16 cellular contexts compared by ENCODE assay signal in genomic region chr16:4011225-4011939, GRCh38.
A peak's percentile ranks its signal among the peaks of the same experiment; 100 is the strongest.
DNase-seq lines count a peak whose midpoint lies in the region; ATAC-seq and TF ChIP-seq lines count a peak whose summit lies in the region.
"Had no signal": no experiment of that assay in that cellular context is flagged by ENCODE, and none has a peak within 500 bp of the region (broad histone marks: within the 10 kb centered on the region; RNA-seq: fewer than 3 reads in every experiment).

No MANE protein-coding gene starts in this region.

- H4K20me1 ChIP-seq in GM23338 (replicated peaks; ENCODE audit: insufficient read depth) (no peaks in the 10 kb centered on the region), osteoblast (ENCODE audit: insufficient read depth, low read length) (no peaks in the 10 kb centered on the region), OCI-LY7 (ENCODE audit: insufficient read depth, low read length) (no peaks in the 10 kb centered on the region)

- H3K4me3 Mint-ChIP-seq in GM23338: no peak overlapping the region
- H3K4me3 Mint-ChIP-seq: activated CD8-positive, alpha-beta T cell treated with anti-CD3 and anti-CD28 coated beads, Interleukin-2, amount 10 ng/mL, durations not matched to agents 7 days and 5 days; activated naive CD8-positive, alpha-beta T cell treated with anti-CD3 and anti-CD28 coated beads, Interleukin-2, amount 10 ng/mL, durations not matched to agents 7 days and 5 days; T-helper 1 cell treated with Interleukin-12 subunit alpha and Interleukin-12 subunit beta and Interleukin-4 antibody, amounts not matched to agents 30 μg/mL and 1 μg/mL, for 36 hours had no signal

- H3K4me1 ChIP-seq in GM23338 (ENCODE audit: insufficient read depth) (peaks cover 59% of the 10 kb centered on the region), Panc1 (ENCODE audit: control insufficient read depth, insufficient read depth, low read length) (peaks cover 42% of the 10 kb centered on the region), osteoblast (ENCODE audit: insufficient read depth, low read length) (peaks cover 20% of the 10 kb centered on the region), OCI-LY7 (ENCODE audit: insufficient read depth, low read length, poor library complexity, severe bottlenecking) (no peaks in the 10 kb centered on the region), BE2C (no peaks in the 10 kb centered on the region)
- H3K4me1 ChIP-seq: parathyroid adenoma had no signal

- ATAC-seq in GM23338: peak; percentile 66
- ATAC-seq in Panc1: peak; percentile 53
- ATAC-seq: activated CD8-positive, alpha-beta T cell treated with anti-CD3 and anti-CD28 coated beads, Interleukin-2, amount 10 ng/mL, durations not matched to agents 7 days and 5 days had no signal

- H3K27ac ChIP-seq in GM23338 (ENCODE audit: low read depth) (peak overlapping the region; percentile 75; the same call in 1 of the 2 replicates), Panc1 (ENCODE audit: low read length) (peak overlapping the region; percentile 67), osteoblast (ENCODE audit: low read depth, low read length) (no peak overlapping the region), OCI-LY7 (ENCODE audit: low read depth, low read length, poor library complexity, severe bottlenecking) (no peak overlapping the region)
- H3K27ac ChIP-seq: epithelial cell of prostate, parathyroid adenoma had no signal

- in situ Hi-C loops in Panc1 (cut with HindIII; ENCODE audit: low pct_unique_long_range_greater_than_20kb, low sequenced_read_pairs): no loop called here

- H3K27ac Mint-ChIP-seq in GM23338: no peak overlapping the region
- H3K27ac Mint-ChIP-seq: activated CD8-positive, alpha-beta T cell treated with anti-CD3 and anti-CD28 coated beads, Interleukin-2, amount 10 ng/mL, durations not matched to agents 7 days and 5 days; activated naive CD8-positive, alpha-beta T cell treated with anti-CD3 and anti-CD28 coated beads, Interleukin-2, amount 10 ng/mL, durations not matched to agents 7 days and 5 days; CD4-positive, alpha-beta memory T cell; T-helper 1 cell treated with Interleukin-12 subunit alpha and Interleukin-12 subunit beta and Interleukin-4 antibody, amounts not matched to agents 30 μg/mL and 1 μg/mL, for 36 hours had no signal

- no peak overlapping the region for H3K4me3 ChIP-seq in GM23338
- no peak overlapping the region for H3K4me3 ChIP-seq in Panc1 (ENCODE audit: low read depth in 2 of 2, low read length in 2 of 2)
- H3K4me3 ChIP-seq in fibroblast of villous mesenchyme (ENCODE audit: low read depth, low read length): no peak overlapping the region
- H3K4me3 ChIP-seq in osteoblast (ENCODE audit: insufficient read depth, low read length): no peak overlapping the region
- no peak overlapping the region for H3K4me3 ChIP-seq in OCI-LY7 (ENCODE audit: low read depth, low read length, poor library complexity, severe bottlenecking)
- no peak overlapping the region for H3K4me3 ChIP-seq in BE2C (ENCODE audit: low read depth, low read length)

- no peaks in the 10 kb centered on the region for H3K36me3 ChIP-seq in GM23338 (ENCODE audit: insufficient read depth)
- H3K36me3 ChIP-seq in Panc1 (ENCODE audit: control insufficient read depth, insufficient read depth, low read length): no peaks in the 10 kb centered on the region
- H3K36me3 ChIP-seq in osteoblast (ENCODE audit: insufficient read depth, low read length): no peaks in the 10 kb centered on the region
- no peaks in the 10 kb centered on the region for H3K36me3 ChIP-seq in OCI-LY7 (ENCODE audit: insufficient read depth, low read length)
- no peaks in the 10 kb centered on the region for H3K36me3 ChIP-seq in BE2C

- H3K9me2 ChIP-seq in GM23338 (ENCODE audit: insufficient read depth) (no peaks in the 10 kb centered on the region), OCI-LY7 (ENCODE audit: insufficient read depth, low read length) (no peaks in the 10 kb centered on the region)

- peaks cover 8% of the 10 kb centered on the region for H3K27me3 Mint-ChIP-seq in GM23338 (ENCODE audit: insufficient read depth, low read depth, poor library complexity)
- H3K27me3 Mint-ChIP-seq: activated naive CD8-positive, alpha-beta T cell treated with anti-CD3 and anti-CD28 coated beads, Interleukin-2, amount 10 ng/mL, durations not matched to agents 7 days and 5 days; CD4-positive, alpha-beta memory T cell had no signal

- no peaks in the 10 kb centered on the region for H3K9me3 Mint-ChIP-seq in GM23338
- H3K9me3 Mint-ChIP-seq: activated naive CD8-positive, alpha-beta T cell treated with anti-CD3 and anti-CD28 coated beads, Interleukin-2, amount 10 ng/mL, durations not matched to agents 7 days and 5 days; CD4-positive, alpha-beta memory T cell; T-helper 1 cell treated with Interleukin-12 subunit alpha and Interleukin-12 subunit beta and Interleukin-4 antibody, amounts not matched to agents 30 μg/mL and 1 μg/mL, for 36 hours had no signal

- POLR2A ChIA-PET in Panc1 (lab: Charles Lee): no interaction called here
- POLR2A ChIA-PET in OCI-LY7 (lab: Charles Lee): no interaction called here

- H3K9me3 ChIP-seq in Panc1 (ENCODE audit: control insufficient read depth, insufficient read depth, low read depth, low read length): no peaks in the 10 kb centered on the region
- no peaks in the 10 kb centered on the region for H3K9me3 ChIP-seq in osteoblast (ENCODE audit: low read depth, low read length)
- no peaks in the 10 kb centered on the region for H3K9me3 ChIP-seq in OCI-LY7 (ENCODE audit: low read length)
- H3K9me3 ChIP-seq in BE2C: no peaks in the 10 kb centered on the region

- TF ChIP-seq CTCF in GM23338 (conservative IDR thresholded peaks at IDR 0.05; ENCODE audit: low read depth in 2 of 2) (no peak), Panc1 (IDR thresholded peaks at IDR 0.05) (no peak), fibroblast of villous mesenchyme (IDR thresholded peaks at IDR 0.05; ENCODE audit: insufficient read depth, low read depth, low read length) (no peak), osteoblast (IDR thresholded peaks at IDR 0.05; ENCODE audit: extremely low read depth, low read depth, low read length) (no peak), OCI-LY7 (conservative IDR thresholded peaks at IDR 0.05; ENCODE audit: low read length) (no peak), BE2C (IDR thresholded peaks at IDR 0.05; ENCODE audit: low read depth, low read length) (no peak)

- peaks cover 49% of the 10 kb centered on the region for H3K4me1 Mint-ChIP-seq in GM23338
- H3K4me1 Mint-ChIP-seq: activated naive CD8-positive, alpha-beta T cell treated with anti-CD3 and anti-CD28 coated beads, Interleukin-2, amount 10 ng/mL, durations not matched to agents 7 days and 5 days had no signal

- intact Hi-C loops in Panc1 (cut with micrococcal nuclease; ENCODE audit: unreplicated experiment): loop anchor here (10.0 kb wide), 1 partner anchor 83 kb away; no protein-coding TSS in a partner anchor
- intact Hi-C loops in OCI-LY7 (cut with micrococcal nuclease; ENCODE audit: unreplicated experiment): no loop called here

- H3K27me3 ChIP-seq in GM23338 (ENCODE audit: insufficient read depth) (no peaks in the 10 kb centered on the region), Panc1 (ENCODE audit: control insufficient read depth, insufficient read depth, low read length) (no peaks in the 10 kb centered on the region), osteoblast (ENCODE audit: insufficient read depth, low read length) (no peaks in the 10 kb centered on the region), BE2C (no peaks in the 10 kb centered on the region)

- CTCF ChIA-PET in Panc1 (lab: Charles Lee): interaction anchor here (0.6 kb wide), 1 partner anchor 14 kb away, joined by 7 read pairs; no protein-coding TSS in a partner anchor
- CTCF ChIA-PET in OCI-LY7 (lab: Charles Lee; ENCODE audit: unreplicated experiment): no interaction called here

- peak; percentile 64 for DNase-seq in GM23338 (ENCODE audit: low spot score)
- no peak for DNase-seq in Panc1 (ENCODE audit: low read depth, low spot score)
- DNase-seq in fibroblast of villous mesenchyme (ENCODE audit: low read depth): peak; percentile 38
- peak; percentile 47 for DNase-seq in osteoblast (ENCODE audit: insufficient read length, low spot score, missing footprints)
- DNase-seq in activated CD4-positive, alpha-beta T cell treated with anti-CD3 and anti-CD28 coated beads, Interleukin-2, amount 50 U/mL, for 48 hours: no peak
- DNase-seq in OCI-LY7 (ENCODE audit: low spot score): no peak
- DNase-seq in dedifferentiated amniotic fluid mesenchymal stem cell (ENCODE audit: extremely low spot score): no peak
- no peak for DNase-seq in BE2C
- DNase-seq: activated CD8-positive, alpha-beta T cell treated with anti-CD3 and anti-CD28 coated beads, Interleukin-2, amount 10 ng/mL, durations not matched to agents 7 days and 5 days; activated naive CD8-positive, alpha-beta T cell treated with anti-CD3 and anti-CD28 coated beads, Interleukin-2, amount 10 ng/mL, durations not matched to agents 7 days and 5 days; CD4-positive, alpha-beta memory T cell; NCI-H524 treated with DMSO at 0.1 percent for 48 hours; stimulated activated CD4-positive, alpha-beta T cell treated with anti-CD3 and anti-CD28 coated beads, Interleukin-2, amount 100 ng/mL, for 48 hours had no signal

- no TSS peak for BruUV-seq in Panc1 (replicated peaks; lab: Mats Ljungman, UMichigan)
- BruUV-seq in OCI-LY7 (replicated peaks; lab: Mats Ljungman, UMichigan): no TSS peak

- peak overlapping the region; percentile 56 for H3K4me2 ChIP-seq in GM23338
- no peak overlapping the region for H3K4me2 ChIP-seq in osteoblast (ENCODE audit: insufficient read depth, low read length)
- no peak overlapping the region for H3K4me2 ChIP-seq in OCI-LY7 (ENCODE audit: low read length)

- H2AFZ ChIP-seq in GM23338 (no peak overlapping the region), osteoblast (ENCODE audit: low read length) (no peak overlapping the region), OCI-LY7 (ENCODE audit: low read length) (no peak overlapping the region)
- H2AFZ ChIP-seq: parathyroid adenoma had no signal

- H3K36me3 Mint-ChIP-seq in GM23338 (ENCODE audit: low read depth): no peaks in the 10 kb centered on the region; the same call in 2 of the 3 replicates
- H3K36me3 Mint-ChIP-seq: activated naive CD8-positive, alpha-beta T cell treated with anti-CD3 and anti-CD28 coated beads, Interleukin-2, amount 10 ng/mL, durations not matched to agents 7 days and 5 days had no signal

- no peaks in the 10 kb centered on the region; the same call in 1 of the 2 replicates for H3F3A ChIP-seq in GM23338 (replicated peaks; ENCODE audit: low read depth)

- H3K79me2 ChIP-seq in GM23338 (replicated peaks; ENCODE audit: insufficient read depth) (no peaks in the 10 kb centered on the region), osteoblast (ENCODE audit: insufficient read depth, low read length) (no peaks in the 10 kb centered on the region), OCI-LY7 (ENCODE audit: insufficient read depth, low read depth, low read length) (no peaks in the 10 kb centered on the region)

TF ChIP-seq in GM23338, 12 proteins besides CTCF, POLR2A, EP300 and RAD21:
- TF ChIP-seq STAT1 (IDR thresholded peaks at IDR 0.05; ENCODE audit: unreplicated experiment): no peak

Comparison
In these comparisons a context has a peak if more than half of its experiments do, and no peak if none do; other contexts are left out.
1. DNase-seq: peak in GM23338 (single experiment), fibroblast of villous mesenchyme (single experiment) and osteoblast (single experiment); none in Panc1 (single experiment), activated CD4-positive, alpha-beta T cell treated with anti-CD3 and anti-CD28 coated beads, Interleukin-2, amount 50 U/mL, for 48 hours (0 of 2), OCI-LY7 (single experiment), dedifferentiated amniotic fluid mesenchymal stem cell (single experiment) and BE2C (single experiment).
2. H3K27ac ChIP-seq: peak in GM23338 (single experiment) and Panc1 (single experiment); none in osteoblast (single experiment) and OCI-LY7 (single experiment).